In the genomic region with DNA sequence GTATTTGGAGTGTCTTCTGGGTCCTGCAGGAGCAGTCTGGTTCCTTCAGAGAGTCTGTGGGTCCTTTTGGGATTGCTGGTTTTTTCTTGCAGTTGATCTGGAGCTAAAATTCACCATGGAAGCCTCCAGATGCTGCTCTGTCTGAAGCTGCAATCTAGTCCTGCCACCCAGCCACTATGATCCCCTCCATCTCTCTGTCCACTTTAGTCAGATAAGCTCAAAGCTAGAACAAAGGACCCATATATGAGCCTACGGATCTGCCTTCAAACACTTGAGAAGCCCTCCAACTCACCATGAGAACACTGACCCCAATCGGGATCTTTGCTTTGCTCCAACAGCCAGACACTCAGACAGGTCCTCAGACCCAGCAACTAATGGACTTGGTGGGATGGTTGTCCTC, we compare ENCODE assay signal across 17 cellular contexts. TPM values are rescaled to one million over a fixed set of nuclear protein-coding genes. Genes with fewer than 3 reads are reported as not detected.
A peak's percentile ranks its signal among the peaks of the same experiment; 100 is the strongest.
DNase-seq lines count a peak whose midpoint lies in the region; ATAC-seq and TF ChIP-seq lines count a peak whose summit lies in the region.
"Had no signal": no experiment of that assay in that cellular context is flagged by ENCODE, and none has a peak within 500 bp of the region (broad histone marks: within the 10 kb centered on the region; RNA-seq: fewer than 3 reads in every experiment).

No MANE protein-coding gene starts in this region.

- DNase-seq in activated CD8-positive, alpha-beta memory T cell treated with anti-CD3 and anti-CD28 coated beads for 24 hours: peak; percentile 51
- no peak for DNase-seq in activated CD8-positive, alpha-beta memory T cell treated with anti-CD3 and anti-CD28 coated beads, Interleukin-2, amount 50 U/mL, for 4 hours
- no peak for DNase-seq in lower lobe of right lung
- DNase-seq in stimulated activated naive B cell treated with anti-CD40 and anti-IgM and Interleukin-4, amounts not matched to agents 10 μg/mL and 1 μg/mL and 100 μg/mL, for 72 hours: no peak
- DNase-seq in NCI-H524 (lab: John Stamatoyannopoulos, UW): no peak
- no peak for DNase-seq in stimulated activated CD8-positive, alpha-beta memory T cell treated with anti-CD3 and anti-CD28 coated beads, Interleukin-4, amount 100 ng/mL, for 48 hours
- no peak for DNase-seq in activated CD4-positive, CD25-positive, alpha-beta regulatory T cell (lab: John Stamatoyannopoulos, UW)
- DNase-seq: activated CD4-positive, alpha-beta T cell treated with anti-CD3 and anti-CD28 coated beads for 48 hours; CD4-positive, CD25-positive, alpha-beta regulatory T cell; cerebellar nuclear complex; DMS79; effector CD8-positive, alpha-beta T cell; NCI-H187 treated with DMSO at 0.1 percent for 48 hours; stimulated activated CD4-positive, alpha-beta T cell treated with anti-CD3 and anti-CD28 coated beads, Interleukin-2, amount 100 ng/mL, for 24 hours had no signal

- peak overlapping the region; percentile 8 for H3K27ac Mint-ChIP-seq in T-helper 1 cell treated with Interleukin-12 subunit alpha and Interleukin-12 subunit beta and Interleukin-4 antibody, amounts not matched to agents 30 μg/mL and 1 μg/mL, for 36 hours
- peak overlapping the region; percentile 52 for H3K27ac Mint-ChIP-seq in stimulated activated naive B cell treated with anti-CD40 and anti-IgM and Interleukin-4, amounts not matched to agents 10 μg/mL and 1 μg/mL and 100 μg/mL, for 72 hours

- H3K4me3 Mint-ChIP-seq in T-helper 1 cell treated with Interleukin-12 subunit alpha and Interleukin-12 subunit beta and Interleukin-4 antibody, amounts not matched to agents 30 μg/mL and 1 μg/mL, for 36 hours: no peak overlapping the region
- no peak overlapping the region for H3K4me3 Mint-ChIP-seq in stimulated activated naive B cell treated with anti-CD40 and anti-IgM and Interleukin-4, amounts not matched to agents 10 μg/mL and 1 μg/mL and 100 μg/mL, for 72 hours

- H3K27me3 Mint-ChIP-seq in T-helper 1 cell treated with Interleukin-12 subunit alpha and Interleukin-12 subunit beta and Interleukin-4 antibody, amounts not matched to agents 30 μg/mL and 1 μg/mL, for 36 hours (ENCODE audit: low read depth): peaks cover 13% of the 10 kb centered on the region
- H3K27me3 Mint-ChIP-seq in stimulated activated naive B cell treated with anti-CD40 and anti-IgM and Interleukin-4, amounts not matched to agents 10 μg/mL and 1 μg/mL and 100 μg/mL, for 72 hours: peaks cover 0 to 4% of the 10 kb centered on the region in 2 donors

- H3K27ac ChIP-seq in lower lobe of right lung: peak overlapping the region; percentile 56

- H3K27me3 ChIP-seq in lower lobe of right lung (ENCODE audit: low read depth): no peaks in the 10 kb centered on the region
- H3K27me3 ChIP-seq: pancreas had no signal

- H3K36me3 ChIP-seq in lower lobe of right lung: no peaks in the 10 kb centered on the region
- H3K36me3 ChIP-seq: pancreas had no signal

- H3K36me3 Mint-ChIP-seq in T-helper 1 cell treated with Interleukin-12 subunit alpha and Interleukin-12 subunit beta and Interleukin-4 antibody, amounts not matched to agents 30 μg/mL and 1 μg/mL, for 36 hours (ENCODE audit: low read depth): peaks cover 12% of the 10 kb centered on the region
- H3K36me3 Mint-ChIP-seq in stimulated activated naive B cell treated with anti-CD40 and anti-IgM and Interleukin-4, amounts not matched to agents 10 μg/mL and 1 μg/mL and 100 μg/mL, for 72 hours: peaks cover 4 to 9% of the 10 kb centered on the region in 2 donors
- H3K36me3 Mint-ChIP-seq: CD4-positive, CD25-positive, alpha-beta regulatory T cell had no signal

- peaks cover 33% of the 10 kb centered on the region for H3K4me1 Mint-ChIP-seq in T-helper 1 cell treated with Interleukin-12 subunit alpha and Interleukin-12 subunit beta and Interleukin-4 antibody, amounts not matched to agents 30 μg/mL and 1 μg/mL, for 36 hours (ENCODE audit: low read depth)
- peaks cover 18 to 35% of the 10 kb centered on the region in 2 donors for H3K4me1 Mint-ChIP-seq in stimulated activated naive B cell treated with anti-CD40 and anti-IgM and Interleukin-4, amounts not matched to agents 10 μg/mL and 1 μg/mL and 100 μg/mL, for 72 hours

- H3K4me1 ChIP-seq in lower lobe of right lung: peaks cover 17% of the 10 kb centered on the region

- H3K9me3 Mint-ChIP-seq in T-helper 1 cell treated with Interleukin-12 subunit alpha and Interleukin-12 subunit beta and Interleukin-4 antibody, amounts not matched to agents 30 μg/mL and 1 μg/mL, for 36 hours: peaks cover 11% of the 10 kb centered on the region
- peaks cover 0 to 4% of the 10 kb centered on the region in 2 donors for H3K9me3 Mint-ChIP-seq in stimulated activated naive B cell treated with anti-CD40 and anti-IgM and Interleukin-4, amounts not matched to agents 10 μg/mL and 1 μg/mL and 100 μg/mL, for 72 hours

- no peaks in the 10 kb centered on the region for H3K9me3 ChIP-seq in lower lobe of right lung
- H3K9me3 ChIP-seq: pancreas had no signal

- intact Hi-C loops in lower lobe of right lung (cut with DNase I): no loop called here

- no peak overlapping the region for H3K4me3 ChIP-seq in lower lobe of right lung

- ATAC-seq in lower lobe of right lung: no peak
- no peak for ATAC-seq in stimulated activated naive B cell treated with anti-CD40 and anti-IgM and Interleukin-4, amounts not matched to agents 10 μg/mL and 1 μg/mL and 100 μg/mL, for 72 hours (replicated peaks)
- ATAC-seq: SK-N-SH treated with all-trans-retinoic acid at 6 μM for 48 hours had no signal

- TF ChIP-seq CTCF in lower lobe of right lung (IDR thresholded peaks at IDR 0.05): no peak

RNA-seq across cellular contexts. Expression of gene TBXAS1, which starts 0.6 kb away (rescaled TPM):
- 92.6 TPM for total RNA-seq in lower lobe of right lung

RNA-seq across cellular contexts. Expression of gene HIPK2, which starts 50.6 kb away (rescaled TPM):
- total RNA-seq in lower lobe of right lung: 81.0 TPM
